In the genomic region with DNA sequence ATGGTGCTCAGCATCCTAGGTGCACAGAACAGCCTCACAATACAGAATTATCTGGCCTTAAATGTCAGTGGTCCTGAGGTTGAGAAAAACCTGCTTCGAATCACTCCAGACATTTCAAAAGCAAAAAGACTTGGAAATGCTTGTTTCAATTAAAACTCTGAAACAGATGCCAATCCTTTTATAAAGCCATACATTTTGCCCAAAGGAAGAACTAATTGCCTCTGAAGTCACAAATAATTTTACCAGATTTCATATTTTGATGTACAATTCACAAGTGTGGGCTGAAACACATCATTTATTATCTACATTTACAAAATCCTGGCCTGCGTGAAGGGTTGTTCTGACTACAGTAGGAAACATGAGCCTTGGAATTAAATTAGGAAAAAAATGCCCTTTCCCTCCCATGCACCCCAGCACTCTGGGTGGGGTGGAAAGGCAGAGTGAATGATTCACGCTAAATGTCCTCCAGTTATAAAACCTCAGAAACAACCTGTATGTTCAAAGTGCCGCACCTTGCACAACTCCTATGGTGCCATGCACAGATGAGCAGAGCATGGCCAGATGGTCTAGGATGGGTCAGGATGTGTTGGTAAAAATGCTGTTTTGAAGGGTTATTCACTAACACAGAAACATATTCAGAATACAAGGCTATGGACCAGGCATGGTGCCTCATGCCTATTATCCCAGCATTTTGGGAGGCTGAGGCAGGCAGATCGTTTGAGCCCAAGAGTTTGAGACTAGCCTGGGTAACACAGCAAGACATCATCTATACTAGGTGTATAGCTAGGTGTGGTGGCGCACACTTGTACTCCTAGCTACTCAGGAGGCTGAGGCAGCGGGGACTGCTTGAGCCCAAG, we compare ENCODE assay signal across 21 cellular contexts.
DNase-seq lines count a peak whose midpoint lies in the region; ATAC-seq, FAIRE-seq and TF ChIP-seq lines count a peak whose summit lies in the region.
"Had no signal": no experiment of that assay in that cellular context is flagged by ENCODE, and none has a peak within 500 bp of the region (broad histone marks: within the 10 kb centered on the region; RNA-seq: fewer than 3 reads in every experiment).

No MANE protein-coding gene starts in this region.

- H4K91ac ChIP-seq in IMR-90 (ENCODE audit: insufficient read depth, low read depth, low read length) (no peak overlapping the region), mesenchymal stem cell (ENCODE audit: low read length) (no peak overlapping the region)

- no peak for TF ChIP-seq POLR2A in IMR-90 (IDR thresholded peaks at IDR 0.05; ENCODE audit: low read depth, low read length)

- H3K4me3 Mint-ChIP-seq in astrocyte (ENCODE audit: unreplicated experiment), result no peak overlapping the region
- H3K4me3 Mint-ChIP-seq: activated CD4-positive, alpha-beta T cell treated with anti-CD3 and anti-CD28 coated beads, Interleukin-2, amount 10 ng/mL, durations not matched to agents 24 days and 14 days; activated CD8-positive, alpha-beta memory T cell treated with anti-CD3 and anti-CD28 coated beads, Interleukin-2, amount 10 ng/mL, durations not matched to agents 7 days and 5 days; CD8-positive, alpha-beta memory T cell; central memory CD8-positive, alpha-beta T cell had no signal

- peaks cover 32 to 64% of the 10 kb centered on the region in 2 experiments for H3K79me1 ChIP-seq in IMR-90 (ENCODE audit: low read depth in 1 of 2, low read length in 2 of 2)
- H3K79me1 ChIP-seq in mesenchymal stem cell (replicated peaks; ENCODE audit: low read length, poor library complexity, severe bottlenecking), result peaks cover 22% of the 10 kb centered on the region

- dilution Hi-C loops in IMR-90 (cut with HindIII; ENCODE audit: low sequenced_read_pairs, unreplicated experiment), result loop anchor here (25.0 kb wide), 1 partner anchor 118 kb away; no protein-coding TSS in a partner anchor

- H3K27ac Mint-ChIP-seq in astrocyte (ENCODE audit: unreplicated experiment), result peak overlapping the region; percentile 41
- H3K27ac Mint-ChIP-seq: activated CD4-positive, alpha-beta T cell treated with anti-CD3 and anti-CD28 coated beads, Interleukin-2, amount 10 ng/mL, durations not matched to agents 24 days and 14 days; activated CD8-positive, alpha-beta memory T cell treated with anti-CD3 and anti-CD28 coated beads, Interleukin-2, amount 10 ng/mL, durations not matched to agents 7 days and 5 days had no signal

- H3K18ac ChIP-seq in IMR-90 (ENCODE audit: low read depth, low read length) (no peak overlapping the region), mesenchymal stem cell (ENCODE audit: low read depth in 1 of 2, low read length in 2 of 2) (no peak overlapping the region)

- H3K4me2 ChIP-seq in IMR-90 (ENCODE audit: low read depth, low read length) (no peak overlapping the region), astrocyte (ENCODE audit: low read length) (no peak overlapping the region), mesenchymal stem cell (ENCODE audit: low read length, poor library complexity, severe bottlenecking) (no peak overlapping the region)

- H2AFZ ChIP-seq in IMR-90 (replicated peaks; ENCODE audit: low read length, poor library complexity), result no peak overlapping the region
- no peak overlapping the region for H2AFZ ChIP-seq in astrocyte (ENCODE audit: low read depth, low read length)
- no peak overlapping the region for H2AFZ ChIP-seq in mesenchymal stem cell (ENCODE audit: low read depth, low read length)

- H4K5ac ChIP-seq in IMR-90 (ENCODE audit: low read depth, low read length), result no peak overlapping the region

- H2BK5ac ChIP-seq in IMR-90 (ENCODE audit: low read depth, low read length, poor library complexity, severe bottlenecking) (no peak overlapping the region), mesenchymal stem cell (ENCODE audit: low read depth, low read length, poor library complexity, severe bottlenecking) (no peak overlapping the region)

- H3K4me1 Mint-ChIP-seq in astrocyte (ENCODE audit: low read depth, unreplicated experiment), result peaks cover 19% of the 10 kb centered on the region

- H2AK9ac ChIP-seq in IMR-90 (replicated peaks; ENCODE audit: low read depth, low read length, poor library complexity), result no peak overlapping the region

- peak overlapping the region in 1 of 2 experiments; percentile 27; a peak in 1 of 4 replicates for H4K8ac ChIP-seq in IMR-90 (ENCODE audit: low read depth in 2 of 2, low read length in 2 of 2)
- H4K8ac ChIP-seq in mesenchymal stem cell (ENCODE audit: low read length), result peak overlapping the region; percentile 13

- H3K79me2 ChIP-seq in astrocyte (ENCODE audit: insufficient read depth, low read length), result peaks cover 37% of the 10 kb centered on the region

- H3K27me3 ChIP-seq in IMR-90 (ENCODE audit: control insufficient read depth, insufficient read depth, low read length) (no peaks in the 10 kb centered on the region), astrocyte (ENCODE audit: insufficient read depth, low read length) (no peaks in the 10 kb centered on the region), mesenchymal stem cell (ENCODE audit: control insufficient read depth in 1 of 2, insufficient read depth in 1 of 2, low read length in 2 of 2) (no peaks in the 10 kb centered on the region)

- WGBS in IMR-90 (ENCODE audit: extremely low coverage in 2 of 2, insufficient read length in 1 of 2), 2 experiments, result no CpG with 5 or more reads among the region's 7 CpGs
- 97% methylated on average over 6 of the region's 7 CpGs for WGBS in mesenchymal stem cell

- in situ Hi-C loops in IMR-90 (cut with MboI; ENCODE audit: low sequenced_read_pairs), result no loop called here

- H3K36me3 ChIP-seq in IMR-90 (ENCODE audit: control insufficient read depth, insufficient read depth, low read length), result peaks cover 16% of the 10 kb centered on the region
- H3K36me3 ChIP-seq in astrocyte (ENCODE audit: insufficient read depth, low read length), result peaks cover 7% of the 10 kb centered on the region
- peaks cover 18% of the 10 kb centered on the region in 2 experiments for H3K36me3 ChIP-seq in mesenchymal stem cell (ENCODE audit: control insufficient read depth in 1 of 2, insufficient read depth in 2 of 2, low read depth in 1 of 2, low read length in 2 of 2)

- H2BK12ac ChIP-seq in mesenchymal stem cell (ENCODE audit: low read length in 2 of 2), result no peak overlapping the region

- H3K23ac ChIP-seq in IMR-90 (ENCODE audit: low read depth, low read length) (no peak overlapping the region), mesenchymal stem cell (ENCODE audit: low read length in 2 of 2) (no peak overlapping the region)

- no peak for TF ChIP-seq RAD21 in IMR-90 (IDR thresholded peaks at IDR 0.05; ENCODE audit: low read length)

- H2BK15ac ChIP-seq in IMR-90 (ENCODE audit: low read depth, low read length) (peak overlapping the region; percentile 10; the same call in 1 of the 3 replicates), mesenchymal stem cell (ENCODE audit: low read depth, poor library complexity, severe bottlenecking) (no peak overlapping the region)

- H2AK5ac ChIP-seq in IMR-90 (ENCODE audit: low read depth, low read length), result peak overlapping the region; percentile 68
- H2AK5ac ChIP-seq in mesenchymal stem cell (ENCODE audit: low read length, severe bottlenecking), result peak overlapping the region; percentile 41

- H3K4me1 ChIP-seq in IMR-90 (ENCODE audit: control insufficient read depth, insufficient read depth, low read length) (peaks cover 4% of the 10 kb centered on the region), astrocyte (ENCODE audit: insufficient read depth, low read length) (peaks cover 17% of the 10 kb centered on the region), mesenchymal stem cell (ENCODE audit: control insufficient read depth, insufficient read depth, low read depth, low read length) (peaks cover 4% of the 10 kb centered on the region)

- H4K20me1 ChIP-seq in IMR-90 (ENCODE audit: insufficient read depth, low read length) (no peaks in the 10 kb centered on the region; the same call in 1 of the 2 replicates), astrocyte (ENCODE audit: insufficient read depth, low read length) (no peaks in the 10 kb centered on the region)

- POLR2A ChIA-PET in IMR-90 (lab: Charles Lee; ENCODE audit: unreplicated experiment), result no interaction called here

- no peak overlapping the region for H3K56ac ChIP-seq in IMR-90 (ENCODE audit: extremely low read depth, insufficient read depth, low read length)

- H3K27ac ChIP-seq in IMR-90 (ENCODE audit: insufficient read depth, low read length) (no peak overlapping the region), astrocyte (ENCODE audit: low read depth, low read length) (no peak overlapping the region), mesenchymal stem cell (ENCODE audit: low read length, poor library complexity, severe bottlenecking) (no peak overlapping the region)

- H3K4me3 ChIP-seq in IMR-90 (ENCODE audit: insufficient read depth, low read depth, low read length) (no peak overlapping the region), astrocyte (ENCODE audit: insufficient read depth, low read depth, low read length) (no peak overlapping the region), mesenchymal stem cell (ENCODE audit: insufficient read depth in 1 of 2, low read depth in 1 of 2, low read length in 2 of 2) (no peak overlapping the region)

- BruUV-seq in IMR-90 (replicated peaks; lab: Mats Ljungman, UMichigan), result no TSS peak

- H3K9me3 ChIP-seq in IMR-90 (ENCODE audit: control insufficient read depth, insufficient read depth, low read length) (no peaks in the 10 kb centered on the region), astrocyte (ENCODE audit: insufficient read depth, low read depth, low read length) (no peaks in the 10 kb centered on the region), mesenchymal stem cell (ENCODE audit: control insufficient read depth, low read length) (no peaks in the 10 kb centered on the region)

- H3K36me3 Mint-ChIP-seq in astrocyte (ENCODE audit: low read depth, unreplicated experiment), result peaks cover 5% of the 10 kb centered on the region

- H3K27me3 Mint-ChIP-seq in astrocyte (ENCODE audit: low read depth, unreplicated experiment), result no peaks in the 10 kb centered on the region
- H3K27me3 Mint-ChIP-seq: activated CD4-positive, alpha-beta T cell treated with anti-CD3 and anti-CD28 coated beads, Interleukin-2, amount 10 ng/mL, durations not matched to agents 24 days and 14 days; activated CD8-positive, alpha-beta memory T cell treated with anti-CD3 and anti-CD28 coated beads, Interleukin-2, amount 10 ng/mL, durations not matched to agents 7 days and 5 days; CD8-positive, alpha-beta memory T cell; central memory CD8-positive, alpha-beta T cell had no signal

- intact Hi-C loops in IMR-90 (cut with micrococcal nuclease), result loop anchor here (5.0 kb wide), 2 partner anchors 48 to 517 kb away; no protein-coding TSS in a partner anchor

- no peaks in the 10 kb centered on the region for H3K9me3 Mint-ChIP-seq in astrocyte (ENCODE audit: unreplicated experiment)
- H3K9me3 Mint-ChIP-seq: activated CD4-positive, alpha-beta T cell treated with anti-CD3 and anti-CD28 coated beads, Interleukin-2, amount 10 ng/mL, durations not matched to agents 24 days and 14 days; CD8-positive, alpha-beta memory T cell; central memory CD8-positive, alpha-beta T cell had no signal

- ATAC-seq in IMR-90 (ENCODE audit: low read depth) (no peak), HG02798 (IDR thresholded peaks at IDR 0.05; ENCODE audit: poor library complexity, unreplicated experiment) (no peak), HG02884 (IDR thresholded peaks at IDR 0.05; ENCODE audit: unreplicated experiment) (no peak)
- ATAC-seq: activated CD8-positive, alpha-beta memory T cell treated with anti-CD3 and anti-CD28 coated beads, Interleukin-2, amount 10 ng/mL, durations not matched to agents 7 days and 5 days; right cardiac atrium had no signal

- 0 out of 2 replicates have a peak, but pooled peaks cover 11% of the 10 kb centered on the region for H3K9me1 ChIP-seq in IMR-90 (ENCODE audit: insufficient read depth, low read length)

- no peak overlapping the region; the same call in 1 of the 2 replicates for H3K4ac ChIP-seq in IMR-90 (ENCODE audit: low read depth, low read length)
- H3K4ac ChIP-seq in mesenchymal stem cell (ENCODE audit: low read depth in 1 of 2, low read length in 2 of 2), result no peak overlapping the region

- CTCF ChIA-PET in IMR-90 (lab: Yijun Ruan, JAX), result interaction anchor here (6.6 kb wide), 1 partner anchor 113 kb away, joined by 101 read pairs; no protein-coding TSS in a partner anchor

- H2BK20ac ChIP-seq in IMR-90 (ENCODE audit: low read depth, low read length), result no peak overlapping the region

- TF ChIP-seq CTCF in IMR-90 (conservative IDR thresholded peaks at IDR 0.05; ENCODE audit: low read depth, low read length) (no peak), astrocyte (IDR thresholded peaks at IDR 0.05; ENCODE audit: insufficient read depth, low read depth, low read length) (no peak)

- FAIRE-seq in astrocyte (lab: Jason Lieb, UNC), result no peak
- FAIRE-seq: H54, TTC549 had no signal

- H3K9ac ChIP-seq in IMR-90 (ENCODE audit: low read depth, low read length), result no peak overlapping the region
- no peak overlapping the region for H3K9ac ChIP-seq in astrocyte (ENCODE audit: low read length)
- H3K9ac ChIP-seq in mesenchymal stem cell (ENCODE audit: low read length), result peak overlapping the region; percentile 50

- H3K14ac ChIP-seq in IMR-90 (replicated peaks; ENCODE audit: low read depth, low read length), result no peak overlapping the region
- no peak overlapping the region for H3K14ac ChIP-seq in mesenchymal stem cell (ENCODE audit: low read length in 2 of 2)

- peak; percentile 35 for DNase-seq in AG20443 (ENCODE audit: low spot score)
- no peak for DNase-seq in IMR-90
- DNase-seq in astrocyte (ENCODE audit: low read depth), result no peak
- no peak for DNase-seq in mesenchymal stem cell
- DNase-seq in glomerular visceral epithelial cell (ENCODE audit: extremely low spot score), result no peak
- no peak for DNase-seq in NCI-H82 treated with DMSO at 0.1 percent for 48 hours (lab: John Stamatoyannopoulos, UW; ENCODE audit: unreplicated experiment)
- DNase-seq: activated CD4-positive, alpha-beta T cell treated with anti-CD3 and anti-CD28 coated beads, Interleukin-2, amount 10 ng/mL, durations not matched to agents 24 days and 14 days; activated CD8-positive, alpha-beta memory T cell treated with anti-CD3 and anti-CD28 coated beads, Interleukin-2, amount 10 ng/mL, durations not matched to agents 7 days and 5 days; activated gamma-delta T cell; amygdala; CD8-positive, alpha-beta memory T cell; DMS79 treated with DMSO at 0.1 percent for 48 hours; NCI-H1105; NCI-H2081; NCI-H524 treated with DMSO at 0.1 percent for 48 hours; right cardiac atrium had no signal

- H2BK120ac ChIP-seq in IMR-90 (ENCODE audit: low read depth, low read length), result no peak overlapping the region
- no peak overlapping the region for H2BK120ac ChIP-seq in mesenchymal stem cell (ENCODE audit: low read depth, low read length)
